ENCODE assay signal across 10 cellular contexts in genomic region chr22:24510694-24511625, GRCh38. TPM values are rescaled to one million over a fixed set of nuclear protein-coding genes. Genes with fewer than 3 reads are reported as not detected.
DNase-seq lines count a peak whose midpoint lies in the region; ATAC-seq, FAIRE-seq and TF ChIP-seq lines count a peak whose summit lies in the region.
"Had no signal": no experiment of that assay in that cellular context is flagged by ENCODE, and none has a peak within 500 bp of the region (broad histone marks: within the 10 kb centered on the region; RNA-seq: fewer than 3 reads in every experiment).

No MANE protein-coding gene starts in this region.

- TF ChIP-seq RAD21 in GM12878 (IDR thresholded peaks at IDR 0.05; ENCODE audit: insufficient read depth, low read depth, low read length), result no peak

- no peak for TF ChIP-seq POLR2A in GM12878 (IDR thresholded peaks at IDR 0.05; ENCODE audit: low read depth, low read length)

- POLR2A ChIA-PET in GM12878 (lab: Charles Lee), result interaction anchor here (1.1 to 1.6 kb wide), 3 partner anchors 76 to 85 kb away, joined by 3 to 7 read pairs (median 3); no protein-coding TSS in a partner anchor

- no peak overlapping the region; the same call in 1 of the 2 replicates for H3K9ac ChIP-seq in GM12878 (ENCODE audit: control insufficient read depth, insufficient read depth, low read length)

- TF ChIP-seq EP300 in GM12878 (IDR thresholded peaks at IDR 0.05; ENCODE audit: borderline replicate concordance in 1 of 2, control insufficient read depth in 1 of 2, low read depth in 2 of 2, low read length in 2 of 2), result no peak

- H3K79me2 ChIP-seq in GM12878 (ENCODE audit: control insufficient read depth, insufficient read depth, low read length), result no peaks in the 10 kb centered on the region

- no peak overlapping the region; the same call in none of the 2 replicates for H2AFZ ChIP-seq in GM12878 (ENCODE audit: control insufficient read depth, low read depth, low read length)

- in situ Hi-C loops in GM12878 (cut with MboI), result no loop called here

- 38% methylated on average over 9 of the region's 9 CpGs for WGBS in GM12878 (ENCODE audit: insufficient coverage, insufficient replicate concordance, low lambda C conversion rate, missing lambda C conversion rate)

- no TSS peak for BruUV-seq in GM12878 (replicated peaks; lab: Mats Ljungman, UMichigan)

- H3K27me3 ChIP-seq in BE2C (no peaks in the 10 kb centered on the region), GM12878 (replicated peaks in 1 of 2; ENCODE audit: control insufficient read depth in 2 of 2, insufficient read depth in 2 of 2, low read length in 1 of 2) (no peaks in the 10 kb centered on the region)

- H3K36me3 ChIP-seq in BE2C (no peaks in the 10 kb centered on the region), GM12878 (ENCODE audit: control insufficient read depth in 2 of 2, insufficient read depth in 2 of 2, low read length in 1 of 2) (no peaks in the 10 kb centered on the region)

- SMC1A ChIA-PET in GM12878 (lab: Charles Lee; ENCODE audit: uncharacterized antibody, unreplicated experiment), result interaction anchor here (0.7 to 1.6 kb wide), 10 partner anchors 9 to 112 kb away, joined by 3 to 8 read pairs (median 4); no protein-coding TSS in a partner anchor

- no peak overlapping the region for H3K4me3 ChIP-seq in BE2C (ENCODE audit: low read depth, low read length)
- H3K4me3 ChIP-seq in GM12878, result no peak overlapping the region

- FAIRE-seq in GM12878 (lab: Jason Lieb, UNC), result no peak

- ATAC-seq in GM12878 (peak; percentile 5; the same call in 2 of the 3 replicates), GM18517 (IDR thresholded peaks at IDR 0.05; ENCODE audit: unreplicated experiment) (no peak), HG03442 (IDR thresholded peaks at IDR 0.05; ENCODE audit: unreplicated experiment) (no peak)
- ATAC-seq: stimulated activated effector memory CD8-positive, alpha-beta T cell treated with anti-CD3 and anti-CD28 coated beads, Interleukin-12 subunit alpha, Interleukin-12 subunit beta, amount 100 ng/mL, for 72 hours had no signal

- peak overlapping the region; percentile 39; the same call in 1 of the 2 replicates for H3K4me2 ChIP-seq in GM12878 (ENCODE audit: control insufficient read depth, insufficient read depth)

- intact Hi-C loops in GM12878 (cut with micrococcal nuclease; ENCODE audit: unreplicated experiment), result no loop called here

- CTCF ChIA-PET in GM12878 (lab: Yijun Ruan, JAX), result interaction anchor here (0.7 to 11.4 kb wide), 5 partner anchors 9 to 340 kb away, joined by 4 to 213 read pairs (median 6); partner anchors contain the start of gene ADORA2A

- peak overlapping the region; percentile 57 for H3K27ac ChIP-seq in GM12878 (ENCODE audit: control insufficient read depth, insufficient read depth)

- H3K9me3 ChIP-seq in BE2C, result no peaks in the 10 kb centered on the region
- H3K9me3 ChIP-seq in GM12878 (replicated peaks; ENCODE audit: control insufficient read depth, insufficient read depth, low read length), result no peaks in the 10 kb centered on the region

- peaks cover 15% of the 10 kb centered on the region for H3K4me1 ChIP-seq in BE2C
- peaks cover 64% of the 10 kb centered on the region for H3K4me1 ChIP-seq in GM12878 (ENCODE audit: control insufficient read depth, insufficient read depth, low read length)

- no peaks in the 10 kb centered on the region for H4K20me1 ChIP-seq in GM12878 (ENCODE audit: control insufficient read depth, insufficient read depth)

- RAD21 ChIA-PET in GM12878 (lab: Charles Lee; ENCODE audit: unreplicated experiment), result interaction anchor here (0.7 to 2.3 kb wide), 6 partner anchors 8 to 85 kb away, joined by 3 to 10 read pairs (median 4); no protein-coding TSS in a partner anchor

- DNase-seq in BE2C (peak; percentile 70), LHCN-M2 (ENCODE audit: low read depth) (peak; percentile 53), GM12878 (ENCODE audit: low read depth, low spot score) (no peak), medulla oblongata (ENCODE audit: extremely low spot score) (peak; percentile 31), retina (no peak), NCI-H2227 treated with DMSO at 0.1 percent for 48 hours (lab: John Stamatoyannopoulos, UW) (no peak)
- DNase-seq: activated gamma-delta T cell treated with Interleukin-2 at 50 U/mL for 16 hours had no signal

- TF ChIP-seq CTCF in BE2C (IDR thresholded peaks at IDR 0.05; ENCODE audit: low read depth, low read length) (no peak), GM12878 (IDR thresholded peaks at IDR 0.05 in 2 of 3, conservative IDR thresholded peaks at IDR 0.05 in 1 of 3; ENCODE audit: control insufficient read depth in 2 of 3, extremely low read depth in 1 of 3, insufficient read depth in 1 of 3, low read depth in 3 of 3, low read length in 3 of 3) (no peak)

TF ChIP-seq in GM12878, 131 proteins besides CTCF, POLR2A, EP300 and RAD21 (continues in another document):
- no peak for TF ChIP-seq SUZ12 (IDR thresholded peaks at IDR 0.05; ENCODE audit: unreplicated experiment)

RNA-seq across cellular contexts. Expression of gene UPB1, which starts 15.8 kb away (rescaled TPM):
- 15.2 TPM for polyA plus RNA-seq in BE2C (2012; ENCODE audit: insufficient read depth, insufficient read length, low read depth)
- total RNA-seq in LHCN-M2 (2014; rRNA removed) (not detected in 2 replicates), GM12878 (2014; rRNA removed) (2.5 and 2.8 TPM in 2 replicates), GM12878 (2014; rRNA removed; fragmentation: Illumina TruSeq; extraction: Trizol) (3.4 and 3.5 TPM in 2 replicates), GM12878 (2021) (3.3 and 3.9 TPM in 2 replicates)
- polyA plus RNA-seq in LHCN-M2 (2012), result 0.02 TPM
- 39.2 and 39.8 TPM in 2 replicates for total RNA-seq in GM12878 (2013; cell fraction: nucleolus; rRNA removed)
- 1.8 TPM for polyA plus RNA-seq in GM12878 (2011; ENCODE audit: low read depth)
- polyA plus RNA-seq in GM12878 (2011; rRNA removed) (20.5 and 20.6 TPM in 2 replicates), GM12878 (2014; fragmentation: Illumina TruSeq; extraction: Trizol) (2.6 and 2.8 TPM in 2 replicates), GM12878 (2014; fragmentation: Nextera tagmentation; extraction: Ambion mirVana) (1 to 10 TPM; 2.9 to 4.5 TPM), GM12878 (2014; rRNA removed) (3.4 and 3.5 TPM in 2 replicates), GM12878 (2016; fragmentation: Nextera tagmentation; extraction: Ambion mirVana) (1 to 10 TPM in 1 of 2 experiments, under 1 TPM in 1; 0.89 to 1.2 TPM)
- polyA plus RNA-seq in GM12878 (2011; cell fraction: cytosol; rRNA removed), result 12.1 and 14.3 TPM in 2 replicates
- 19.0 and 30.2 TPM in 2 replicates for polyA plus RNA-seq in GM12878 (2011; cell fraction: nucleus; rRNA removed)
- polyA plus RNA-seq in GM12878 (2012), result 1.8 and 3.0 TPM in 2 replicates
- polyA minus RNA-seq in GM12878 (2011; rRNA and poly(A)+ RNA removed), result 10.8 and 11.0 TPM in 2 replicates
- polyA minus RNA-seq in GM12878 (2011; cell fraction: cytosol; rRNA and poly(A)+ RNA removed), result 3.3 and 3.6 TPM in 2 replicates
- 6.9 and 8.1 TPM in 2 replicates for polyA minus RNA-seq in GM12878 (2011; cell fraction: nucleus; rRNA and poly(A)+ RNA removed)

RNA-seq across cellular contexts. Expression of gene GUCD1, which starts 44.0 kb away (rescaled TPM):
- 49.5 TPM for polyA plus RNA-seq in BE2C (2012; ENCODE audit: insufficient read depth, insufficient read length, low read depth)
- total RNA-seq in LHCN-M2 (2014; rRNA removed) (145 and 163 TPM in 2 replicates), GM12878 (2014; rRNA removed) (170 and 177 TPM in 2 replicates), GM12878 (2014; rRNA removed; fragmentation: Illumina TruSeq; extraction: Trizol) (81.7 and 82.2 TPM in 2 replicates), GM12878 (2021) (126 and 127 TPM in 2 replicates)
- 81.2 TPM for polyA plus RNA-seq in LHCN-M2 (2012)
- 33.2 and 34.3 TPM in 2 replicates for total RNA-seq in GM12878 (2013; cell fraction: nucleolus; rRNA removed)
- polyA plus RNA-seq in GM12878 (2011; ENCODE audit: low read depth), result 65.3 TPM
- polyA plus RNA-seq in GM12878 (2011; rRNA removed) (57.4 and 87.1 TPM in 2 replicates), GM12878 (2014; fragmentation: Illumina TruSeq; extraction: Trizol) (65.0 and 89.3 TPM in 2 replicates), GM12878 (2014; fragmentation: Nextera tagmentation; extraction: Ambion mirVana) (10 to 100 TPM; 57.8 to 96.9 TPM), GM12878 (2014; rRNA removed) (136 and 145 TPM in 2 replicates), GM12878 (2016; fragmentation: Nextera tagmentation; extraction: Ambion mirVana) (10 to 100 TPM; 56.0 to 71.2 TPM)
- polyA plus RNA-seq in GM12878 (2011; cell fraction: cytosol; rRNA removed), result 128 and 167 TPM in 2 replicates
- polyA plus RNA-seq in GM12878 (2011; cell fraction: nucleus; rRNA removed), result 69.8 and 82.1 TPM in 2 replicates
- polyA plus RNA-seq in GM12878 (2012), result 80.9 and 87.1 TPM in 2 replicates
- 126 and 176 TPM in 2 replicates for polyA minus RNA-seq in GM12878 (2011; rRNA and poly(A)+ RNA removed)
- 67.6 and 74.1 TPM in 2 replicates for polyA minus RNA-seq in GM12878 (2011; cell fraction: cytosol; rRNA and poly(A)+ RNA removed)
- polyA minus RNA-seq in GM12878 (2011; cell fraction: nucleus; rRNA and poly(A)+ RNA removed), result 20.8 and 41.9 TPM in 2 replicates

RNA-seq across cellular contexts. Expression of gene SNRPD3, which starts 44.8 kb away (rescaled TPM):
- 546 TPM for polyA plus RNA-seq in BE2C (2012; ENCODE audit: insufficient read depth, insufficient read length, low read depth)
- 133 TPM in 2 replicates for total RNA-seq in LHCN-M2 (2014; rRNA removed)
- polyA plus RNA-seq in LHCN-M2 (2012), result 161 TPM
- total RNA-seq in GM12878 (2013; cell fraction: nucleolus; rRNA removed), result 108 and 115 TPM in 2 replicates
- 175 and 179 TPM in 2 replicates for total RNA-seq in GM12878 (2014; rRNA removed)
- total RNA-seq in GM12878 (2014; rRNA removed; fragmentation: Illumina TruSeq; extraction: Trizol), result 254 and 257 TPM in 2 replicates
- total RNA-seq in GM12878 (2021), result 111 and 112 TPM in 2 replicates
- 44.6 TPM for polyA plus RNA-seq in GM12878 (2011; ENCODE audit: low read depth)
- 68.4 and 121 TPM in 2 replicates for polyA plus RNA-seq in GM12878 (2011; rRNA removed)
- polyA plus RNA-seq in GM12878 (2011; cell fraction: cytosol; rRNA removed), result 214 and 250 TPM in 2 replicates
- polyA plus RNA-seq in GM12878 (2011; cell fraction: nucleus; rRNA removed), result 76.5 and 82.6 TPM in 2 replicates
- polyA plus RNA-seq in GM12878 (2012), result 121 and 175 TPM in 2 replicates
- 324 and 433 TPM in 2 replicates for polyA plus RNA-seq in GM12878 (2014; fragmentation: Illumina TruSeq; extraction: Trizol)
- 100 to 1,000 TPM; 244 to 258 TPM for polyA plus RNA-seq in GM12878 (2014; fragmentation: Nextera tagmentation; extraction: Ambion mirVana)
- polyA plus RNA-seq in GM12878 (2014; rRNA removed), result 197 and 228 TPM in 2 replicates
- 100 to 1,000 TPM; 240 to 251 TPM for polyA plus RNA-seq in GM12878 (2016; fragmentation: Nextera tagmentation; extraction: Ambion mirVana)
- 175 and 182 TPM in 2 replicates for polyA minus RNA-seq in GM12878 (2011; rRNA and poly(A)+ RNA removed)
- polyA minus RNA-seq in GM12878 (2011; cell fraction: cytosol; rRNA and poly(A)+ RNA removed), result 36.2 and 58.3 TPM in 2 replicates
- polyA minus RNA-seq in GM12878 (2011; cell fraction: nucleus; rRNA and poly(A)+ RNA removed), result 57.3 and 92.8 TPM in 2 replicates

Comparison
In these comparisons a context has a peak if more than half of its experiments do, and no peak if none do; other contexts are left out.
1. DNase-seq: peak in BE2C (single experiment), LHCN-M2 (single experiment) and medulla oblongata (single experiment); none in GM12878 (single experiment), retina (single experiment) and NCI-H2227 treated with DMSO at 0.1 percent for 48 hours (single experiment).